9 cellular contexts compared by ENCODE assay signal in genomic region chr5:119398713-119399492, GRCh38. TPM values are rescaled to one million over a fixed set of nuclear protein-coding genes. Genes with fewer than 3 reads are reported as not detected.
DNase-seq lines count a peak whose midpoint lies in the region; ATAC-seq, FAIRE-seq and TF ChIP-seq lines count a peak whose summit lies in the region.
"Had no signal": no experiment of that assay in that cellular context is flagged by ENCODE, and none has a peak within 500 bp of the region (broad histone marks: within the 10 kb centered on the region; RNA-seq: fewer than 3 reads in every experiment).

No MANE protein-coding gene starts in this region.

- CTCF ChIA-PET in CD4-positive, alpha-beta T cell (lab: Charles Lee) = interaction anchor here (1.4 to 2.4 kb wide), 3 partner anchors 61 to 411 kb away, joined by 3 to 8 read pairs (median 6); partner anchors contain the start of gene DTWD2

- H3K27ac Mint-ChIP-seq in CD4-positive, alpha-beta T cell = peak overlapping the region; percentile 80

- DNase-seq in CD4-positive, alpha-beta T cell = no peak
- DNase-seq in NCI-H82 (lab: John Stamatoyannopoulos, UW) (peak; percentile 69), fibroblast of the aortic adventitia (ENCODE audit: low read depth) (peak; percentile 59), pancreas (peak in 4 of 6 donors; percentile 6 to 48 (median 33)), superior temporal gyrus (ENCODE audit: extremely low spot score) (no peak), prostate gland (ENCODE audit: low spot score) (no peak)
- no peak for DNase-seq in activated effector memory CD4-positive, alpha-beta T cell treated with anti-CD3 and anti-CD28 coated beads, Interleukin-2, amount 50 U/mL, for 16 hours

- peaks cover 28% of the 10 kb centered on the region for H3K36me3 Mint-ChIP-seq in CD4-positive, alpha-beta T cell (ENCODE audit: low read depth)

- H3K4me3 ChIP-seq in fibroblast of the aortic adventitia (ENCODE audit: low read depth, low read length) (no peak overlapping the region), pancreas (no peak overlapping the region), prostate gland (no peak overlapping the region)
- H3K4me3 ChIP-seq: adrenal gland had no signal

- no peak for TF ChIP-seq CTCF in CD4-positive, alpha-beta T cell (IDR thresholded peaks at IDR 0.05)
- no peak for TF ChIP-seq CTCF in fibroblast of the aortic adventitia (IDR thresholded peaks at IDR 0.05; ENCODE audit: insufficient read depth, low read length)
- TF ChIP-seq CTCF in pancreas (IDR thresholded peaks at IDR 0.05) = no peak
- TF ChIP-seq CTCF in prostate gland (IDR thresholded peaks at IDR 0.05) = no peak

- no peak for FAIRE-seq in pancreas (lab: Jason Lieb, UNC)

- intact Hi-C loops in CD4-positive, alpha-beta T cell (cut with DNase I, micrococcal nuclease) = no loop called here
- intact Hi-C loops in pancreas (cut with DNase I) = no loop called here
- intact Hi-C loops in prostate gland (cut with DNase I) = loop anchor here (5.0 kb wide), 1 partner anchor 132 kb away; no protein-coding TSS in a partner anchor

- TF ChIP-seq POLR2A in prostate gland (IDR thresholded peaks at IDR 0.05) = no peak

- no peaks in the 10 kb centered on the region for H3K9me3 Mint-ChIP-seq in CD4-positive, alpha-beta T cell

- H3K4me3 Mint-ChIP-seq in CD4-positive, alpha-beta T cell = no peak overlapping the region

- no peaks in the 10 kb centered on the region for H3K9me3 ChIP-seq in CD4-positive, alpha-beta T cell (ENCODE audit: control insufficient read depth, low read length)
- H3K9me3 ChIP-seq in pancreas (no peaks in the 10 kb centered on the region), prostate gland (no peaks in the 10 kb centered on the region)
- H3K9me3 ChIP-seq: adrenal gland had no signal

- peaks cover 54% of the 10 kb centered on the region for H3K4me1 Mint-ChIP-seq in CD4-positive, alpha-beta T cell (ENCODE audit: low read depth)

- no peaks in the 10 kb centered on the region for H3K27me3 ChIP-seq in CD4-positive, alpha-beta T cell (ENCODE audit: control insufficient read depth, insufficient read depth, low read length)
- no peaks in the 10 kb centered on the region for H3K27me3 ChIP-seq in pancreas
- no peaks in the 10 kb centered on the region for H3K27me3 ChIP-seq in prostate gland (replicated peaks; ENCODE audit: insufficient read depth)
- H3K27me3 ChIP-seq: adrenal gland had no signal

- ATAC-seq in CD4-positive, alpha-beta T cell (ENCODE audit: poor library complexity) = no peak
- ATAC-seq in pancreas (peak; percentile 66 to 83 (median 73)), HG03571 (IDR thresholded peaks at IDR 0.05; ENCODE audit: unreplicated experiment) (no peak)

- H3K4me1 ChIP-seq in pancreas (peaks cover 4 to 13% (median 7%) of the 10 kb centered on the region in 3 donors), prostate gland (replicated peaks) (no peaks in the 10 kb centered on the region)
- H3K4me1 ChIP-seq: adrenal gland had no signal

- POLR2A ChIA-PET in CD4-positive, alpha-beta T cell (lab: Charles Lee) = interaction anchor here (0.6 kb wide), 1 partner anchor 86 kb away, joined by 3 read pairs; no protein-coding TSS in a partner anchor

- no peaks in the 10 kb centered on the region for H3K36me3 ChIP-seq in pancreas
- H3K36me3 ChIP-seq in prostate gland = no peaks in the 10 kb centered on the region
- H3K36me3 ChIP-seq: adrenal gland had no signal

- no peaks in the 10 kb centered on the region for H3K27me3 Mint-ChIP-seq in CD4-positive, alpha-beta T cell

- 49 to 54% methylated on average over 13 of the region's 13 CpGs for WGBS in pancreas, 2 donors
- WGBS in prostate gland = 49% methylated on average over 13 of the region's 13 CpGs

- no peak overlapping the region for H3K27ac ChIP-seq in CD4-positive, alpha-beta T cell (ENCODE audit: low read depth, low read length)
- H3K27ac ChIP-seq in pancreas (no peak overlapping the region), prostate gland (no peak overlapping the region)
- H3K27ac ChIP-seq: adrenal gland had no signal

RNA-seq across cellular contexts. Expression of gene TNFAIP8, which starts 43.1 kb away (rescaled TPM):
- 100 to 1,000 TPM; 106 to 114 TPM for total RNA-seq in CD4-positive, alpha-beta T cell
- total RNA-seq in fibroblast of the aortic adventitia (ENCODE audit: low replicate concordance) (13.4 and 33.3 TPM in 2 replicates), pancreas (10 to 100 TPM in 3 of 6 donors, 1 to 10 TPM in 3; 7.5 to 14.2 (median 10.6) TPM), prostate gland (10 to 100 TPM; 21.6 to 40.0 TPM)
- 1 to 10 TPM; 5.7 to 7.7 TPM for polyA plus RNA-seq in pancreas

RNA-seq across cellular contexts. Expression of gene HSD17B4, which starts 53.4 kb away (rescaled TPM):
- total RNA-seq in CD4-positive, alpha-beta T cell = 10 to 100 TPM; 11.9 to 13.1 TPM
- total RNA-seq in fibroblast of the aortic adventitia (ENCODE audit: low replicate concordance) = 122 and 175 TPM in 2 replicates
- total RNA-seq in pancreas = 100 to 1,000 TPM; 122 to 152 (median 130) TPM
- polyA plus RNA-seq in pancreas = 100 to 1,000 TPM; 120 to 133 TPM
- total RNA-seq in prostate gland = 100 to 1,000 TPM in 1 of 2 donors, 10 to 100 TPM in 1; 93.7 to 225 TPM

Comparison
In these comparisons a context has a peak if more than half of its experiments do, and no peak if none do; other contexts are left out.
1. ATAC-seq: peak in pancreas (4 of 4); none in CD4-positive, alpha-beta T cell (single experiment) and HG03571 (single experiment).
2. DNase-seq: peak in NCI-H82 (single experiment), fibroblast of the aortic adventitia (single experiment) and pancreas (4 of 6); none in CD4-positive, alpha-beta T cell (0 of 10), superior temporal gyrus (single experiment), prostate gland (single experiment) and activated effector memory CD4-positive, alpha-beta T cell treated with anti-CD3 and anti-CD28 coated beads, Interleukin-2, amount 50 U/mL, for 16 hours (single experiment).